8 cellular contexts compared by ENCODE assay signal in the genomic region with DNA sequence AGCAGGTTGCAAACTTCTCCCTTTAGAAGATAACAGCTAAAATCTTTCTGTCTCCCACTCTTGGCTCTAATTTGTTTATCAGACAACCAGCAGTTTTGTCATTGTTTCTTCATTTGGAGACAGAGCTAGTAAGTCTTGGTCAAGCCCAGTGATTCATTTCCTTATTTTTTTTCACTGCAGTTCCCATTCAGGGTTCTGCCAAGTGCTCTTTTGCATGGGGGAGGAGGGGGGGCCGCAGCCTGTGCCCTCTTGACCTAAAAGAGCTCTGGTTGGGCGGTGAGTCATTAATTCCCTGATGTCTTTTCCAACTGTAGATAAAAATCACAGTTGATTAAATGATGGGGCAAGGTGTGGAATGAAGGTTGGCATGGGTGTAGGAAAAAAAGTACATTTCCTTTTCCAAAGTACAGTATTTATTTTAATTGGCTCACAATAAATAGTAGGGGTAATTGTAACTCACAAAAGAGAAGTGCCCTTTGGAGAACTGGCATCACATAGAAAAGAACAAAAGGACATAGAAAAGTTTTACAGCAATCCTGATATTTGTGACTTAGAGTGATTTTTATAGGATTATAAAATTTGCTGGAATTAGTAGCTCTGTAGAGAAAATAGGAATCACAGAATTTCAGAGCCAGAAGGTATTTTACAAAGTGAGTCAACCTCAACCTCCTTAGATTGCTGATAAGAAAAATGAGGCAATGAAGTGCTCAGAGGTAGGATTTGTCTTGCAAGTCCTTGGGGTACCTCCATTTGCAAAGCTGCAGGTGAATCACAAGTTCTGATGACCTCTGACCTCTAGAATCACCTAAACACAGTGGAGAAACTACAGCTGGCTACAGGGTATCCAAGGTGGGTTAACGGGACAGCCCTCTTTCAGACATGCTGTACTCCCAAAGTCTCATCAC.
A peak's percentile ranks its signal among the peaks of the same experiment; 100 is the strongest.
DNase-seq lines count a peak whose midpoint lies in the region; ATAC-seq, FAIRE-seq and TF ChIP-seq lines count a peak whose summit lies in the region.

No MANE protein-coding gene starts in this region.

- peaks cover 53% of the 10 kb centered on the region for H3K4me1 Mint-ChIP-seq in MCF 10A (ENCODE audit: insufficient read depth, unreplicated experiment)

- H3K4me3 Mint-ChIP-seq in MCF 10A (ENCODE audit: unreplicated experiment): peak overlapping the region; percentile 26

- H3K27ac Mint-ChIP-seq in MCF 10A (ENCODE audit: low read depth, unreplicated experiment): peak overlapping the region; percentile 87

- no peaks in the 10 kb centered on the region for H3K9me3 Mint-ChIP-seq in MCF 10A (ENCODE audit: unreplicated experiment)

- H3K27me3 Mint-ChIP-seq in MCF 10A (ENCODE audit: insufficient read depth, unreplicated experiment): no peaks in the 10 kb centered on the region

- peak; percentile 92 for ATAC-seq in left lung
- no peak for ATAC-seq in HG03025 (IDR thresholded peaks at IDR 0.05; ENCODE audit: low FRiP score, unreplicated experiment)
- no peak for ATAC-seq in HG02970 (IDR thresholded peaks at IDR 0.05; ENCODE audit: low FRiP score, unreplicated experiment)
- ATAC-seq in GM21381 (IDR thresholded peaks at IDR 0.05; ENCODE audit: unreplicated experiment): no peak

- DNase-seq in Daoy (ENCODE audit: low read depth) (peak; percentile 90), NCI-H2107 treated with DMSO at 0.1 percent for 48 hours (lab: John Stamatoyannopoulos, UW; ENCODE audit: unreplicated experiment) (peak; percentile 82), MCF 10A (ENCODE audit: unreplicated experiment) (peak; percentile 97), left lung (peak; percentile 86 to 87), urothelium cell line (ENCODE audit: low spot score) (peak; percentile 78)

- H3K36me3 ChIP-seq in left lung: no peaks in the 10 kb centered on the region

- intact Hi-C loops in MCF 10A (cut with micrococcal nuclease): loop anchor here (1.0 to 5.0 kb wide), 3 partner anchors 50 to 89 kb away; no protein-coding TSS in a partner anchor
- intact Hi-C loops in left lung (cut with DNase I): loop anchor here in 1 of 2 donors (10.0 kb wide), 1 partner anchor 128 kb away; no protein-coding TSS in a partner anchor

- POLR2A ChIA-PET in MCF 10A (lab: Yijun Ruan, JAX): interaction anchor here (0.6 to 2.6 kb wide), 24 partner anchors 9 to 1131 kb away, joined by 3 to 16 read pairs (median 4); partner anchors contain the start of genes RTTN and SOCS6

- TF ChIP-seq CTCF in MCF 10A (IDR thresholded peaks at IDR 0.05; ENCODE audit: unreplicated experiment) (no peak), left lung (IDR thresholded peaks at IDR 0.05) (no peak)

- peak overlapping the region; percentile 50 to 67 for H3K27ac ChIP-seq in left lung

- H3K27me3 ChIP-seq in left lung: no peaks in the 10 kb centered on the region

- no peaks in the 10 kb centered on the region for H3K9me3 ChIP-seq in left lung

- peaks cover 18 to 42% of the 10 kb centered on the region in 2 donors for H3K4me1 ChIP-seq in left lung

- peaks cover 5% of the 10 kb centered on the region for H3K36me3 Mint-ChIP-seq in MCF 10A (ENCODE audit: insufficient read depth, unreplicated experiment)

- no TSS peak for BruUV-seq in MCF 10A (replicated peaks; lab: Mats Ljungman, UMichigan)

- H3K4me3 ChIP-seq in left lung: no peak overlapping the region

- CTCF ChIA-PET in MCF 10A (lab: Yijun Ruan, JAX): interaction anchor here (0.5 to 7.5 kb wide), 10 partner anchors 10 to 1658 kb away, joined by 3 to 41 read pairs (median 3); partner anchors contain the start of gene RTTN

- FAIRE-seq in urothelium cell line (lab: Jason Lieb, UNC): no peak
